ENCODE assay signal across 1 cellular context in genomic region chr19:45302416-45302815, GRCh38.
TF ChIP-seq lines count a peak whose summit lies in the region.

No MANE protein-coding gene starts in this region.

TF ChIP-seq in K562, 482 proteins besides CTCF, POLR2A, EP300 and RAD21:
- TF ChIP-seq ZNF12 (CRISPR knock-in tag; IDR thresholded peaks at IDR 0.05): no peak
- TF ChIP-seq POLR2G (IDR thresholded peaks at IDR 0.05; ENCODE audit: low read depth, low read length): peak; percentile 45
